ENCODE assay signal across 7 cellular contexts in genomic region chrX:101051549-101052302, GRCh38. TPM values are rescaled to one million over a fixed set of nuclear protein-coding genes. Genes with fewer than 3 reads are reported as not detected.
DNase-seq lines count a peak whose midpoint lies in the region; ATAC-seq and TF ChIP-seq lines count a peak whose summit lies in the region.

Gene TRMT2B, minus strand, starts transcription at chrX:101052111. Its CDS starts 9,822 bp downstream, at chrX:101042289.

- peaks cover 0 to 14% (median 4%) of the 10 kb centered on the region in 4 donors for H3K4me1 ChIP-seq in sigmoid colon

- no peaks in the 10 kb centered on the region for H3K9me3 ChIP-seq in sigmoid colon

- DNase-seq in NCI-H187 (lab: John Stamatoyannopoulos, UW) = peak; percentile 28 to 51
- DNase-seq in T1000 (lab: John Stamatoyannopoulos, UW) = peak; percentile 9
- peak; percentile 87 for DNase-seq in astrocyte of the spinal cord (ENCODE audit: low read depth, low spot score)
- DNase-seq in iPS DF 19.7 (ENCODE audit: low read depth, low spot score) = peak; percentile 30
- peak; percentile 95 for DNase-seq in sigmoid colon

- no peaks in the 10 kb centered on the region for H3K27me3 ChIP-seq in sigmoid colon

- no peak for TF ChIP-seq CTCF in astrocyte of the spinal cord (IDR thresholded peaks at IDR 0.05; ENCODE audit: low read depth, low read length)
- TF ChIP-seq CTCF in sigmoid colon (IDR thresholded peaks at IDR 0.05) = no peak

- ATAC-seq in GM18508 (IDR thresholded peaks at IDR 0.05; ENCODE audit: insufficient read depth, unreplicated experiment) (peak; percentile 74), HG02943 (IDR thresholded peaks at IDR 0.05; ENCODE audit: low read depth, unreplicated experiment) (peak; percentile 93)

- peak in 1 of 2 donors; percentile 21 for TF ChIP-seq POLR2A in sigmoid colon (IDR thresholded peaks at IDR 0.05)

- TF ChIP-seq EP300 in sigmoid colon (IDR thresholded peaks at IDR 0.05) = no peak

- intact Hi-C loops in sigmoid colon (cut with DNase I) = loop anchor here (5.0 kb wide), 3 partner anchors 46 to 236 kb away; partner anchors contain the start of gene CENPI

- H3K36me3 ChIP-seq in sigmoid colon = no peaks in the 10 kb centered on the region

- peak within 1 kb of the TSS; percentile 85 to 91 (median 87) for H3K27ac ChIP-seq in sigmoid colon

- WGBS in sigmoid colon, 2 donors = 0 to 1% methylated on average over 43 of the region's 43 CpGs

- in situ Hi-C loops in astrocyte of the spinal cord (cut with HindIII; ENCODE audit: low sequenced_read_pairs) = no loop called here

- H3K4me3 ChIP-seq in astrocyte of the spinal cord (ENCODE audit: low read depth, low read length) (peak within 1 kb of the TSS; percentile 56), sigmoid colon (peak within 1 kb of the TSS; percentile 44 to 58 (median 52))

RNA-seq across cellular contexts. Expression of gene TRMT2B, which starts in this region (rescaled TPM):
- total RNA-seq in sigmoid colon = 10 to 100 TPM; 13.9 to 20.1 (median 17.6) TPM
- 10 to 100 TPM in 2 of 3 donors, 1 to 10 TPM in 1; 9.6 to 13.8 (median 13.2) TPM for polyA plus RNA-seq in sigmoid colon

Comparison
In these comparisons a context has a peak if more than half of its experiments do, and no peak if none do; other contexts are left out.
1. Peak in every context shown above with its lines: DNase-seq, ATAC-seq, H3K4me3 ChIP-seq and H3K27ac ChIP-seq.
2. DNase-seq: peak in every context shown above with its lines; median percentile 95 in sigmoid colon; 87 in astrocyte of the spinal cord; 40 in NCI-H187; 30 in iPS DF 19.7; 9 in T1000.